21 cellular contexts compared by ENCODE assay signal in the genomic region with DNA sequence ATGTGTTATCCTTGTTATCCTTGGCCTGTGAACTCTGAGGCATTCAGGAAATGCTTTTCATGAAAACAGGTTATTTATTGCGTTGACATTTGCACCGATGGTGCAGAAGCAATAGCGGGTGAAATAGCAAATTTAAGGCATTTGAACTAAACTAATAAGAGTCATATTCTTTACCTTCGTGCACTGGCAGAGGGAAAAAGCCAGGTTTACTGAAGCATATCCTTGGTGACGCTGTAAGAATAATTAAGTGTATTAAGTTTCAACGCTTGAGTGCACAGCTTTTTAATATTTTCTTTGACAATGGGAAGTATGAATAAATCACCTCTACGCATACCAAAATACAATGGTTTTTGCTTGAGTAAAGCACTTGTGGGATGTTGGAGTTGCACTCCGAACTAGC.
"Had no signal": no experiment of that assay in that cellular context is flagged by ENCODE, and none has a peak within 500 bp of the region (broad histone marks: within the 10 kb centered on the region; RNA-seq: fewer than 3 reads in every experiment).

No MANE protein-coding gene starts in this region.

- H3K4me3 ChIP-seq: ascending aorta, gastrocnemius medialis, heart left ventricle, mucosa of descending colon, tibial artery had no signal

- FAIRE-seq: bronchial epithelial cell, TTC549, urothelium cell line had no signal

- H3K27me3 ChIP-seq: ascending aorta, gastrocnemius medialis, heart left ventricle, tibial artery had no signal

- H3K36me3 Mint-ChIP-seq: activated CD8-positive, alpha-beta memory T cell treated with anti-CD3 and anti-CD28 coated beads, Interleukin-2, amount 10 ng/mL, durations not matched to agents 7 days and 5 days had no signal

- H3K27ac ChIP-seq: ascending aorta, gastrocnemius medialis, heart left ventricle, tibial artery had no signal

- DNase-seq: activated CD4-positive, alpha-beta T cell treated with anti-CD3 and anti-CD28 coated beads, Interleukin-2, amount 50 U/mL, for 48 hours; activated CD8-positive, alpha-beta memory T cell treated with anti-CD3 and anti-CD28 coated beads, Interleukin-2, amount 10 ng/mL, durations not matched to agents 7 days and 5 days; activated naive CD4-positive, alpha-beta T cell treated with anti-CD3 and anti-CD28 coated beads for 36 hours; cerebellar nuclear complex; effector CD4-positive, alpha-beta T cell; gastrocnemius medialis; heart left ventricle; mesenchymal stem cell; mucosa of descending colon; naive thymus-derived CD8-positive, alpha-beta T cell; occipital lobe; stimulated activated CD4-positive, alpha-beta T cell treated with anti-CD3 and anti-CD28 coated beads, Interleukin-12 subunit alpha, Interleukin-12 subunit beta, amount 100 ng/mL, for 4 hours; stimulated activated CD4-positive, alpha-beta T cell treated with anti-CD3 and anti-CD28 coated beads, Interleukin-1b, Interleukin-23, amount 100 ng/mL, for 48 hours; stimulated activated CD8-positive, alpha-beta memory T cell treated with anti-CD3 and anti-CD28 coated beads, Interleukin-4, amount 100 ng/mL, for 48 hours; stimulated activated naive CD4-positive, alpha-beta T cell; tibial artery had no signal

- ATAC-seq: activated CD4-positive, alpha-beta T cell treated with anti-CD3 and anti-CD28 coated beads for 36 hours; activated CD8-positive, alpha-beta memory T cell treated with anti-CD3 and anti-CD28 coated beads, Interleukin-2, amount 10 ng/mL, durations not matched to agents 7 days and 5 days; gastrocnemius medialis; heart left ventricle; mucosa of descending colon; naive thymus-derived CD8-positive, alpha-beta T cell had no signal

- H3K27ac Mint-ChIP-seq: activated CD4-positive, alpha-beta T cell treated with anti-CD3 and anti-CD28 coated beads for 36 hours; activated CD8-positive, alpha-beta memory T cell treated with anti-CD3 and anti-CD28 coated beads, Interleukin-2, amount 10 ng/mL, durations not matched to agents 7 days and 5 days; activated naive CD4-positive, alpha-beta T cell treated with anti-CD3 and anti-CD28 coated beads for 36 hours had no signal

- H3K27me3 Mint-ChIP-seq: activated CD4-positive, alpha-beta T cell treated with anti-CD3 and anti-CD28 coated beads for 36 hours had no signal

- H3K36me3 ChIP-seq: ascending aorta, gastrocnemius medialis, heart left ventricle, tibial artery had no signal

- H3K4me3 Mint-ChIP-seq: activated CD8-positive, alpha-beta memory T cell treated with anti-CD3 and anti-CD28 coated beads, Interleukin-2, amount 10 ng/mL, durations not matched to agents 7 days and 5 days; activated naive CD4-positive, alpha-beta T cell treated with anti-CD3 and anti-CD28 coated beads for 36 hours had no signal

- H3K9me3 ChIP-seq: ascending aorta, gastrocnemius medialis, heart left ventricle, mucosa of descending colon, tibial artery had no signal

- H3K9me3 Mint-ChIP-seq: activated naive CD4-positive, alpha-beta T cell treated with anti-CD3 and anti-CD28 coated beads for 36 hours had no signal
